In the genomic region with DNA sequence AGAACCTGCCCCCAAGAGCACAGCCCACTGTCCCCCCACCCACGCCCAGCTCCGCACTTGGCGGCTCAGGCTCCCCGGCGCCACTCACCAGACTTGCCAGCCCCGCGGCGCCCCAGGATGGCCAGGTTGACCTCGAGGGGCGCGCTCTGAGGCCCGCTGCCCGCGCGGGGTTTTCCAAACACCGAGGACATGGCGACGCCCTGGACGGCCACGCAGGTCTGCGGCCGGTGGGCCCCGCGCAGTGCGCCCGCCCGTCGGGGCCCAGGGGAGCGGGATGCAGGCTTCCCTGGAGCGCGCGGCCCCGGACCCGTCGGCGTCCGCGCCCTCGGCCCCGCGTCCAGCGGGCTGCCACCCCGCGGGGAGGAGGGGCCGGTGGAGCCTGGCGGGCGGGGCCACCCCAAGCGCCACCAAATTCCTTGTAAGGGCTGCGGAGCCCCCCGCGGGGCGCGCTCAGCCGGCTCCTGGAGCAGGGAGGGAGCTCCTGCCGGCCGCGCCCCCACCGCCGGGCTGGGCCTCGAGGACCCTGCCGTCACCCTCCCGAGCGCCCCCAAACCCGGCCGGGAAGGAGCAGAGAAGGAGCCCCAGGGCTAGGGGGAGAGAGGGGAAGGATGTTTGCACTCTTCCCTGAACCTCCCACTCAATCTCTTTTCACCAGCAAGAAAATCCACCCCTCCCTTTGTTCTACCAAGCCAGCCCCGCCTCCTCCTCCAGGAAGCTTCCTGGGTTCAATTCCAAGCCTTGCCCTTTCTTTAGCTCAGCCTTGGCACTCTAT, we compare ENCODE assay signal across 10 cellular contexts. TPM values are rescaled to one million over a fixed set of nuclear protein-coding genes. Genes with fewer than 3 reads are reported as not detected.
DNase-seq lines count a peak whose midpoint lies in the region; FAIRE-seq and TF ChIP-seq lines count a peak whose summit lies in the region.
"Had no signal": no experiment of that assay in that cellular context is flagged by ENCODE, and none has a peak within 500 bp of the region (broad histone marks: within the 10 kb centered on the region; RNA-seq: fewer than 3 reads in every experiment).

A gene with protein sequence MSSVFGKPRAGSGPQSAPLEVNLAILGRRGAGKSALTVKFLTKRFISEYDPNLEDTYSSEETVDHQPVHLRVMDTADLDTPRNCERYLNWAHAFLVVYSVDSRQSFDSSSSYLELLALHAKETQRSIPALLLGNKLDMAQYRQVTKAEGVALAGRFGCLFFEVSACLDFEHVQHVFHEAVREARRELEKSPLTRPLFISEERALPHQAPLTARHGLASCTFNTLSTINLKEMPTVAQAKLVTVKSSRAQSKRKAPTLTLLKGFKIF (minus strand): TSS at position 347 of the 772 bp plus-strand sequence. CDS start 156 bp downstream, at position 191.

- no peak for FAIRE-seq in astrocyte (lab: Jason Lieb, UNC)

- no peak within 1 kb of the TSS for H3K4me3 ChIP-seq in astrocyte (ENCODE audit: insufficient read depth, low read depth, low read length)
- peak within 1 kb of the TSS; percentile 64 for H3K4me3 ChIP-seq in iPS-18a (ENCODE audit: low read length)
- H3K4me3 ChIP-seq in sigmoid colon, result peak within 1 kb of the TSS; percentile 57 to 83 (median 72)

- TF ChIP-seq EP300 in sigmoid colon (IDR thresholded peaks at IDR 0.05), result no peak

- H3K4me1 Mint-ChIP-seq in astrocyte (ENCODE audit: low read depth, unreplicated experiment), result peaks cover 25% of the 10 kb centered on the region

- intact Hi-C loops in sigmoid colon (cut with DNase I), result no loop called here

- peak within 1 kb of the TSS; percentile 60 for H3K4me2 ChIP-seq in astrocyte (ENCODE audit: low read length)

- H3K4me1 ChIP-seq in astrocyte (ENCODE audit: insufficient read depth, low read length), result peaks cover 28% of the 10 kb centered on the region
- H3K4me1 ChIP-seq in iPS-18a (ENCODE audit: control insufficient read depth, low read depth, low read length), result peaks cover 12% of the 10 kb centered on the region
- peaks cover 0 to 96% (median 74%) of the 10 kb centered on the region in 4 donors for H3K4me1 ChIP-seq in sigmoid colon

- no peaks in the 10 kb centered on the region for H3K79me2 ChIP-seq in astrocyte (ENCODE audit: insufficient read depth, low read length)

- TF ChIP-seq CTCF in astrocyte (IDR thresholded peaks at IDR 0.05; ENCODE audit: insufficient read depth, low read depth, low read length) (no peak), sigmoid colon (IDR thresholded peaks at IDR 0.05) (no peak)

- H3K9me3 Mint-ChIP-seq in astrocyte (ENCODE audit: unreplicated experiment), result no peaks in the 10 kb centered on the region

- whole genome bisulfite sequencing in sigmoid colon, 2 donors, result 4 to 7% methylated on average over 66 of the region's 66 CpGs

- peak within 1 kb of the TSS; percentile 12 for H3K4me3 Mint-ChIP-seq in astrocyte (ENCODE audit: unreplicated experiment)

- TF ChIP-seq POLR2A in sigmoid colon (IDR thresholded peaks at IDR 0.05), result no peak

- no peak within 1 kb of the TSS for H3K27ac Mint-ChIP-seq in astrocyte (ENCODE audit: unreplicated experiment)

- no peak within 1 kb of the TSS for H2AFZ ChIP-seq in astrocyte (ENCODE audit: low read depth, low read length)

- H3K36me3 Mint-ChIP-seq in astrocyte (ENCODE audit: low read depth, unreplicated experiment), result no peaks in the 10 kb centered on the region

- DNase-seq in ELF-1 (ENCODE audit: low read depth, low spot score) (peak; percentile 51), astrocyte (ENCODE audit: low read depth) (no peak), sigmoid colon (no peak), hepatic stellate cell (ENCODE audit: low spot score) (no peak), germinal center (ENCODE audit: low spot score) (no peak), DMS153 (lab: John Stamatoyannopoulos, UW) (no peak), Ammon's horn (ENCODE audit: low spot score) (no peak)
- DNase-seq: cerebellar nuclear complex, SW 1271 had no signal

- no peaks in the 10 kb centered on the region for H3K36me3 ChIP-seq in astrocyte (ENCODE audit: insufficient read depth, low read length)
- no peaks in the 10 kb centered on the region for H3K36me3 ChIP-seq in iPS-18a (ENCODE audit: control insufficient read depth, low read depth, low read length)
- H3K36me3 ChIP-seq in sigmoid colon, result no peaks in the 10 kb centered on the region

- no peaks in the 10 kb centered on the region for H4K20me1 ChIP-seq in astrocyte (ENCODE audit: insufficient read depth, low read length)

- H3K27ac ChIP-seq in astrocyte (ENCODE audit: low read depth, low read length) (no peak within 1 kb of the TSS), iPS-18a (ENCODE audit: low read length) (no peak within 1 kb of the TSS), sigmoid colon (peak within 1 kb of the TSS; percentile 83 to 96 (median 94))

- H3K27me3 ChIP-seq in astrocyte (ENCODE audit: insufficient read depth, low read length) (peaks cover 38% of the 10 kb centered on the region), iPS-18a (ENCODE audit: control insufficient read depth, insufficient read depth, low read length) (peaks cover 10% of the 10 kb centered on the region), sigmoid colon (peaks cover 0 to 4% (median 0%) of the 10 kb centered on the region in 3 donors)

- peaks cover 37% of the 10 kb centered on the region for H3K27me3 Mint-ChIP-seq in astrocyte (ENCODE audit: low read depth, unreplicated experiment)

- H3K9me3 ChIP-seq in astrocyte (ENCODE audit: insufficient read depth, low read depth, low read length) (no peaks in the 10 kb centered on the region), iPS-18a (ENCODE audit: control insufficient read depth, low read depth, low read length) (no peaks in the 10 kb centered on the region), sigmoid colon (no peaks in the 10 kb centered on the region)

- H3K9ac ChIP-seq in astrocyte (ENCODE audit: low read length) (no peak within 1 kb of the TSS), iPS-18a (ENCODE audit: low read length) (peak within 1 kb of the TSS; percentile 29)

RNA-seq across cellular contexts. Expression of the gene that starts here (rescaled TPM):
- total RNA-seq in astrocyte, result 0.32 and 0.36 TPM in 2 replicates
- total RNA-seq in sigmoid colon, result 100 to 1,000 TPM in 1 of 4 donors, 10 to 100 TPM in 3; 29.1 to 102 (median 67.1) TPM
- polyA plus RNA-seq in sigmoid colon, result 10 to 100 TPM in 1 of 3 donors, 1 to 10 TPM in 2; 1.8 to 10.2 (median 9.3) TPM

Comparison
In these comparisons a context has a peak if more than half of its experiments do, and no peak if none do; other contexts are left out.
1. RNA of the gene that starts here (total RNA-seq): 29.1 to 102 TPM in sigmoid colon; 0.32 to 0.36 TPM in astrocyte; every median in the first group is over 10 times any median in the second.
2. H3K27ac ChIP-seq: peak in sigmoid colon (4 of 4); none in astrocyte (single experiment) and iPS-18a (single experiment).